In genomic region chr17:58577696-58578095, GRCh38 we compare ENCODE assay signal across 7 cellular contexts.
A peak's percentile ranks its signal among the peaks of the same experiment; 100 is the strongest.
DNase-seq lines count a peak whose midpoint lies in the region; ATAC-seq and TF ChIP-seq lines count a peak whose summit lies in the region.

No MANE protein-coding gene starts in this region.

- no peak for TF ChIP-seq POLR2A in lower leg skin (IDR thresholded peaks at IDR 0.05)

- intact Hi-C loops in lower leg skin (cut with DNase I; ENCODE audit: low total_unique reads) = loop anchor here (10.0 kb wide), 1 partner anchor 53 kb away; no protein-coding TSS in a partner anchor

- DNase-seq in NCI-H1092 treated with DMSO at 0.1 percent for 48 hours (lab: John Stamatoyannopoulos, UW) = peak; percentile 9
- peak; percentile 65 for DNase-seq in cerebellar cortex (ENCODE audit: low spot score)
- DNase-seq in lower leg skin (ENCODE audit: low spot score in 2 of 2) = peak; percentile 44 to 86
- DNase-seq in stimulated activated CD8-positive, alpha-beta memory T cell treated with anti-CD3 and anti-CD28 coated beads, Interleukin-15, amount 100 ng/mL, for 1 hour (ENCODE audit: low read depth) = peak; percentile 19

- TF ChIP-seq CTCF in GM12873 (IDR thresholded peaks at IDR 0.05; ENCODE audit: insufficient read depth, low read depth, low read length, missing control alignments) = peak; percentile 81
- peak; percentile 74 for TF ChIP-seq CTCF in WI38 (IDR thresholded peaks at IDR 0.05; ENCODE audit: low read depth, low read length)
- TF ChIP-seq CTCF in lower leg skin (IDR thresholded peaks at IDR 0.05) = no peak

- 7 to 9% methylated on average over 7 of the region's 7 CpGs for WGBS in lower leg skin, 2 donors

- H3K4me3 ChIP-seq in WI38 (ENCODE audit: low read depth, low read length) = no peak overlapping the region
- no peak overlapping the region for H3K4me3 ChIP-seq in lower leg skin (ENCODE audit: low read depth, poor library complexity, severe bottlenecking)

- no peak for ATAC-seq in HG03095 (IDR thresholded peaks at IDR 0.05; ENCODE audit: unreplicated experiment)

Comparison
In these comparisons a context has a peak if more than half of its experiments do, and no peak if none do; other contexts are left out.
1. CTCF ChIP-seq: peak in GM12873 (single experiment) and WI38 (single experiment); none in lower leg skin (0 of 3).
2. DNase-seq: peak in every context shown above with its lines; median percentile 65 in cerebellar cortex; 65 in lower leg skin; 19 in stimulated activated CD8-positive, alpha-beta memory T cell treated with anti-CD3 and anti-CD28 coated beads, Interleukin-15, amount 100 ng/mL, for 1 hour; 9 in NCI-H1092 treated with DMSO at 0.1 percent for 48 hours.